10 cellular contexts compared by ENCODE assay signal in genomic region chr14:68968051-68968450, GRCh38. TPM values are rescaled to one million over a fixed set of nuclear protein-coding genes. Genes with fewer than 3 reads are reported as not detected.
A peak's percentile ranks its signal among the peaks of the same experiment; 100 is the strongest.
DNase-seq lines count a peak whose midpoint lies in the region; ATAC-seq and TF ChIP-seq lines count a peak whose summit lies in the region.
"Had no signal": no experiment of that assay in that cellular context is flagged by ENCODE, and none has a peak within 500 bp of the region (broad histone marks: within the 10 kb centered on the region; RNA-seq: fewer than 3 reads in every experiment).

No MANE protein-coding gene starts in this region.

- H3K27ac ChIP-seq in GM23338 (ENCODE audit: low read depth), result no peak overlapping the region
- H3K27ac ChIP-seq in hepatocyte, result no peak overlapping the region

- H3K9me3 Mint-ChIP-seq in GM23338, result no peaks in the 10 kb centered on the region
- no peaks in the 10 kb centered on the region for H3K9me3 Mint-ChIP-seq in activated CD4-positive, alpha-beta T cell treated with anti-CD3 and anti-CD28 coated beads, Interleukin-2, amount 10 ng/mL, durations not matched to agents 24 days and 14 days
- no peaks in the 10 kb centered on the region for H3K9me3 Mint-ChIP-seq in endothelial cell (ENCODE audit: unreplicated experiment)

- H3K9me2 ChIP-seq in GM23338 (ENCODE audit: insufficient read depth), result no peaks in the 10 kb centered on the region
- no peaks in the 10 kb centered on the region for H3K9me2 ChIP-seq in hepatocyte (replicated peaks; ENCODE audit: insufficient read depth)

- H3K4me1 ChIP-seq in GM23338 (ENCODE audit: insufficient read depth), result peaks cover 70% of the 10 kb centered on the region
- peaks cover 70% of the 10 kb centered on the region for H3K4me1 ChIP-seq in hepatocyte (ENCODE audit: insufficient read depth)

- DNase-seq in GM23338 (ENCODE audit: low spot score), result no peak
- peak; percentile 74 for DNase-seq in activated CD4-positive, alpha-beta T cell treated with anti-CD3 and anti-CD28 coated beads, Interleukin-2, amount 10 ng/mL, durations not matched to agents 24 days and 14 days
- peak; percentile 84 for DNase-seq in central memory CD4-positive, alpha-beta T cell
- DNase-seq in stimulated activated CD4-positive, alpha-beta T cell treated with anti-CD3 and anti-CD28 coated beads, Interleukin-1b, Interleukin-23, amount 100 ng/mL, for 4 hours (ENCODE audit: low read depth in 2 of 2), result peak; percentile 37 to 53
- no peak for DNase-seq in NK-92 (lab: John Stamatoyannopoulos, UW; ENCODE audit: unreplicated experiment)
- DNase-seq in hepatocyte (ENCODE audit: low spot score), result no peak
- DNase-seq in endothelial cell (ENCODE audit: low spot score), result no peak
- DNase-seq: NCI-H748 treated with DMSO at 0.1 percent for 48 hours had no signal

- H3F3A ChIP-seq in GM23338 (replicated peaks; ENCODE audit: low read depth), result 0 out of 2 replicates have a peak, but pooled peaks cover 8% of the 10 kb centered on the region

- peaks cover 6% of the 10 kb centered on the region for H3K27me3 Mint-ChIP-seq in GM23338 (ENCODE audit: insufficient read depth, low read depth, poor library complexity)
- no peaks in the 10 kb centered on the region for H3K27me3 Mint-ChIP-seq in activated CD4-positive, alpha-beta T cell treated with anti-CD3 and anti-CD28 coated beads, Interleukin-2, amount 10 ng/mL, durations not matched to agents 24 days and 14 days
- peaks cover 6% of the 10 kb centered on the region for H3K27me3 Mint-ChIP-seq in endothelial cell (ENCODE audit: unreplicated experiment)

- no peak overlapping the region for H3K4me3 ChIP-seq in GM23338
- no peak overlapping the region for H3K4me3 ChIP-seq in hepatocyte
- H3K4me3 ChIP-seq: skin epidermis had no signal

- H4K20me1 ChIP-seq in GM23338 (replicated peaks; ENCODE audit: insufficient read depth), result peaks cover 95% of the 10 kb centered on the region
- peaks cover 13% of the 10 kb centered on the region for H4K20me1 ChIP-seq in hepatocyte (ENCODE audit: insufficient read depth, poor library complexity, severe bottlenecking)

- H3K79me2 ChIP-seq in GM23338 (replicated peaks; ENCODE audit: insufficient read depth) (peaks cover 100% of the 10 kb centered on the region), hepatocyte (peaks cover 99% of the 10 kb centered on the region)

- H3K4me3 Mint-ChIP-seq in GM23338 (no peak overlapping the region; the same call in 2 of the 3 replicates), endothelial cell (ENCODE audit: unreplicated experiment) (no peak overlapping the region)
- peak overlapping the region; percentile 32 for H3K4me3 Mint-ChIP-seq in activated CD4-positive, alpha-beta T cell treated with anti-CD3 and anti-CD28 coated beads, Interleukin-2, amount 10 ng/mL, durations not matched to agents 24 days and 14 days

- 97% methylated on average over 8 of the region's 8 CpGs for WGBS in hepatocyte (ENCODE audit: low lambda C conversion rate, missing lambda C conversion rate)

- H2AFZ ChIP-seq in GM23338 (no peak overlapping the region), hepatocyte (no peak overlapping the region)

- H3K36me3 ChIP-seq in GM23338 (ENCODE audit: insufficient read depth) (no peaks in the 10 kb centered on the region), hepatocyte (replicated peaks; ENCODE audit: insufficient read depth, low read depth) (no peaks in the 10 kb centered on the region)

- intact Hi-C loops in activated CD4-positive, alpha-beta T cell treated with anti-CD3 and anti-CD28 coated beads, Interleukin-2, amount 10 ng/mL, durations not matched to agents 24 days and 14 days (cut with micrococcal nuclease), result no loop called here

- H3K4me2 ChIP-seq in GM23338, result no peak overlapping the region
- no peak overlapping the region for H3K4me2 ChIP-seq in hepatocyte

- peaks cover 88% of the 10 kb centered on the region for H3K4me1 Mint-ChIP-seq in GM23338
- H3K4me1 Mint-ChIP-seq in activated CD4-positive, alpha-beta T cell treated with anti-CD3 and anti-CD28 coated beads, Interleukin-2, amount 10 ng/mL, durations not matched to agents 24 days and 14 days, result peaks cover 41% of the 10 kb centered on the region
- H3K4me1 Mint-ChIP-seq in endothelial cell (ENCODE audit: unreplicated experiment), result peaks cover 41% of the 10 kb centered on the region

- ATAC-seq in GM23338 (no peak), GM18858 (IDR thresholded peaks at IDR 0.05; ENCODE audit: unreplicated experiment) (no peak)

- TF ChIP-seq CTCF in GM23338 (conservative IDR thresholded peaks at IDR 0.05; ENCODE audit: low read depth in 2 of 2), result no peak
- TF ChIP-seq CTCF in hepatocyte (IDR thresholded peaks at IDR 0.05; ENCODE audit: poor library complexity), result no peak
- no peak for TF ChIP-seq CTCF in endothelial cell (IDR thresholded peaks at IDR 0.05; ENCODE audit: unreplicated experiment)

- H3K36me3 Mint-ChIP-seq in GM23338 (ENCODE audit: low read depth), result peaks cover 17% of the 10 kb centered on the region
- peaks cover 17% of the 10 kb centered on the region for H3K36me3 Mint-ChIP-seq in activated CD4-positive, alpha-beta T cell treated with anti-CD3 and anti-CD28 coated beads, Interleukin-2, amount 10 ng/mL, durations not matched to agents 24 days and 14 days (ENCODE audit: low read depth)
- peaks cover 18% of the 10 kb centered on the region for H3K36me3 Mint-ChIP-seq in endothelial cell (ENCODE audit: low read depth, unreplicated experiment)

- H3K27ac Mint-ChIP-seq in GM23338 (peak overlapping the region; percentile 65; the same call in 1 of the 2 replicates), endothelial cell (ENCODE audit: unreplicated experiment) (no peak overlapping the region)
- H3K27ac Mint-ChIP-seq in activated CD4-positive, alpha-beta T cell treated with anti-CD3 and anti-CD28 coated beads, Interleukin-2, amount 10 ng/mL, durations not matched to agents 24 days and 14 days, result peak overlapping the region; percentile 65

- H3K9me3 ChIP-seq in hepatocyte (ENCODE audit: low read depth), result no peaks in the 10 kb centered on the region

- H3K27me3 ChIP-seq in GM23338 (ENCODE audit: insufficient read depth) (no peaks in the 10 kb centered on the region), hepatocyte (no peaks in the 10 kb centered on the region)

TF ChIP-seq in GM23338, 12 proteins besides CTCF, POLR2A, EP300 and RAD21 (continues in another document):
- TF ChIP-seq CREB1 (CRISPR knock-in tag; IDR thresholded peaks at IDR 0.05; ENCODE audit: low read depth) (no peak), EZH2phosphoT487 (IDR thresholded peaks at IDR 0.05; ENCODE audit: unreplicated experiment) (no peak)

RNA-seq across cellular contexts. Expression of gene ACTN1, which starts 11.1 kb away (rescaled TPM):
- 257 and 280 TPM in 2 replicates for total RNA-seq in GM23338 (2014; rRNA removed; shearing (Covaris generic))
- polyA plus RNA-seq in GM23338 (2016; fragmentation: Nextera tagmentation; extraction: Ambion mirVana) (121 and 129 TPM in 2 replicates), hepatocyte (157 and 163 TPM in 2 replicates)
- 44.9 and 52.6 TPM in 2 replicates for total RNA-seq in activated CD4-positive, alpha-beta T cell treated with anti-CD3 and anti-CD28 coated beads, Interleukin-2, amount 10 ng/mL, durations not matched to agents 24 days and 14 days
- total RNA-seq in hepatocyte (82.2 and 88.0 TPM in 2 replicates), endothelial cell (ENCODE audit: unreplicated experiment) (130 TPM)

Comparison
In these comparisons a context has a peak if more than half of its experiments do, and no peak if none do; other contexts are left out.
1. DNase-seq: peak in activated CD4-positive, alpha-beta T cell treated with anti-CD3 and anti-CD28 coated beads, Interleukin-2, amount 10 ng/mL, durations not matched to agents 24 days and 14 days (single experiment), central memory CD4-positive, alpha-beta T cell (single experiment) and stimulated activated CD4-positive, alpha-beta T cell treated with anti-CD3 and anti-CD28 coated beads, Interleukin-1b, Interleukin-23, amount 100 ng/mL, for 4 hours (2 of 2); none in GM23338 (single experiment), NK-92 (single experiment), hepatocyte (single experiment) and endothelial cell (single experiment).